In genomic region chr2:54457326-54458023, GRCh38 we compare ENCODE assay signal across 8 cellular contexts. TPM values are rescaled to one million over a fixed set of nuclear protein-coding genes. Genes with fewer than 3 reads are reported as not detected.
A peak's percentile ranks its signal among the peaks of the same experiment; 100 is the strongest.
DNase-seq lines count a peak whose midpoint lies in the region; ATAC-seq and TF ChIP-seq lines count a peak whose summit lies in the region.

No MANE protein-coding gene starts in this region.

- no peak for ATAC-seq in GM18505 (IDR thresholded peaks at IDR 0.05; ENCODE audit: unreplicated experiment)

- H3K9me3 Mint-ChIP-seq in CD4-positive, alpha-beta memory T cell = peaks cover 0 to 2% (median 0%) of the 10 kb centered on the region in 8 donors

- peaks cover 18% of the 10 kb centered on the region for H3K4me1 ChIP-seq in CD4-positive, alpha-beta memory T cell (ENCODE audit: insufficient read depth, low read length)
- peaks cover 0 to 56% (median 15%) of the 10 kb centered on the region in 4 donors for H3K4me1 ChIP-seq in tibial nerve

- CTCF ChIA-PET in CD4-positive, alpha-beta memory T cell (lab: Charles Lee; ENCODE audit: partially characterized antibody) = no interaction called here

- H3K4me3 Mint-ChIP-seq in CD4-positive, alpha-beta memory T cell = peak overlapping the region; percentile 84 to 94 (median 90)

- H3K27ac ChIP-seq in CD4-positive, alpha-beta memory T cell (ENCODE audit: low read depth, low read length) = no peak overlapping the region
- peak overlapping the region; percentile 83 to 100 (median 99) for H3K27ac ChIP-seq in dorsolateral prefrontal cortex
- H3K27ac ChIP-seq in tibial nerve = peak overlapping the region; percentile 80 to 97 (median 88)

- peaks cover 40 to 42% of the 10 kb centered on the region in 2 donors for H3K27me3 Mint-ChIP-seq in CD4-positive, alpha-beta memory T cell

- TF ChIP-seq CTCF in dorsolateral prefrontal cortex (IDR thresholded peaks at IDR 0.05 in 54 of 56, conservative IDR thresholded peaks at IDR 0.05 in 2 of 56; ENCODE audit: low read depth in 1 of 56, partially characterized antibody in 56 of 56) (peak in 4 of 56 donors; percentile 4 to 11 (median 8)), tibial nerve (IDR thresholded peaks at IDR 0.05) (no peak)

- POLR2A ChIA-PET in CD4-positive, alpha-beta memory T cell (lab: Charles Lee; ENCODE audit: partially characterized antibody) = no interaction called here

- peak overlapping the region in 3 of 7 donors; percentile 26 to 41 (median 29) for H3K27ac Mint-ChIP-seq in CD4-positive, alpha-beta memory T cell

- DNase-seq in CD4-positive, alpha-beta memory T cell = peak in 3 of 5 donors; percentile 12 to 28 (median 17)
- peak; percentile 16 for DNase-seq in HT-29 (ENCODE audit: low spot score)
- DNase-seq in SK-N-DZ (ENCODE audit: low spot score) = peak; percentile 64
- peak in 9 of 10 donors; percentile 34 to 71 (median 49) for DNase-seq in dorsolateral prefrontal cortex
- peak; percentile 33 for DNase-seq in medulla oblongata (ENCODE audit: extremely low spot score)
- no peak for DNase-seq in tibial nerve (ENCODE audit: low spot score in 2 of 2)
- no peak for DNase-seq in GF-D8 (lab: John Stamatoyannopoulos, UW)

- no peak for TF ChIP-seq EP300 in tibial nerve (IDR thresholded peaks at IDR 0.05)

- intact Hi-C loops in CD4-positive, alpha-beta memory T cell (cut with micrococcal nuclease) = no loop called here
- intact Hi-C loops in dorsolateral prefrontal cortex (cut with DNase I) = loop anchor here (2.0 to 10.0 kb wide), 7 partner anchors 40 to 340 kb away; partner anchors contain the start of gene ACYP2 (in 1 of the 2)

- no peaks in the 10 kb centered on the region for H3K9me3 ChIP-seq in CD4-positive, alpha-beta memory T cell (ENCODE audit: control insufficient read depth in 1 of 2, low read length in 2 of 2)
- no peaks in the 10 kb centered on the region for H3K9me3 ChIP-seq in tibial nerve

- H3K4me3 ChIP-seq in CD4-positive, alpha-beta memory T cell (ENCODE audit: low read length in 2 of 2) = peak overlapping the region in 1 of 2 donors; percentile 54
- H3K4me3 ChIP-seq in dorsolateral prefrontal cortex = peak overlapping the region; percentile 65 to 97 (median 82)
- H3K4me3 ChIP-seq in tibial nerve = peak overlapping the region; percentile 60 to 89 (median 78)

- H3K36me3 ChIP-seq in CD4-positive, alpha-beta memory T cell (ENCODE audit: insufficient read depth, low read length) = no peaks in the 10 kb centered on the region
- no peaks in the 10 kb centered on the region for H3K36me3 ChIP-seq in tibial nerve

- no peaks in the 10 kb centered on the region for H3K36me3 Mint-ChIP-seq in CD4-positive, alpha-beta memory T cell

- H3K4me1 Mint-ChIP-seq in CD4-positive, alpha-beta memory T cell = peaks cover 10 to 25% (median 15%) of the 10 kb centered on the region in 4 donors

- H3K27me3 ChIP-seq in CD4-positive, alpha-beta memory T cell (ENCODE audit: insufficient read depth, low read length) = peaks cover 20% of the 10 kb centered on the region
- no peaks in the 10 kb centered on the region for H3K27me3 ChIP-seq in dorsolateral prefrontal cortex
- H3K27me3 ChIP-seq in tibial nerve = no peaks in the 10 kb centered on the region

- WGBS in tibial nerve, 2 donors = 0 to 3% methylated on average over 25 to 30 of the region's 34 CpGs

- TF ChIP-seq POLR2A in tibial nerve (IDR thresholded peaks at IDR 0.05) = no peak
- no peak for TF ChIP-seq POLR2A in GM18505 (IDR thresholded peaks at IDR 0.05; ENCODE audit: borderline replicate concordance, extremely low read depth, insufficient read depth, insufficient read length)

RNA-seq across cellular contexts. Expression of gene SPTBN1, which starts 1.3 kb away (rescaled TPM):
- total RNA-seq in CD4-positive, alpha-beta memory T cell = 100 to 1,000 TPM; 112 to 121 TPM
- polyA plus RNA-seq in CD4-positive, alpha-beta memory T cell = 10 to 100 TPM in 1 of 2 donors, 1 to 10 TPM in 1; 2.9 to 62.1 TPM
- total RNA-seq in HT-29 (2014; rRNA removed; shearing (Covaris generic)) = 138 and 141 TPM in 2 replicates
- 45.3 and 49.7 TPM in 2 replicates for polyA plus RNA-seq in SK-N-DZ (2014; cell fraction: cytosol; rRNA removed)
- polyA plus RNA-seq in SK-N-DZ (2014; cell fraction: nucleus; rRNA removed) = 44.3 and 68.7 TPM in 2 replicates
- 100 to 1,000 TPM; 567 to 884 (median 665) TPM for total RNA-seq in dorsolateral prefrontal cortex
- total RNA-seq in tibial nerve = 100 to 1,000 TPM; 670 to 967 (median 890) TPM

Comparison
In these comparisons a context has a peak if more than half of its experiments do, and no peak if none do; other contexts are left out.
1. DNase-seq: peak in CD4-positive, alpha-beta memory T cell (3 of 5), HT-29 (single experiment), SK-N-DZ (single experiment), dorsolateral prefrontal cortex (9 of 10) and medulla oblongata (single experiment); none in tibial nerve (0 of 2) and GF-D8 (single experiment).